15 cellular contexts compared by ENCODE assay signal in the genomic region with DNA sequence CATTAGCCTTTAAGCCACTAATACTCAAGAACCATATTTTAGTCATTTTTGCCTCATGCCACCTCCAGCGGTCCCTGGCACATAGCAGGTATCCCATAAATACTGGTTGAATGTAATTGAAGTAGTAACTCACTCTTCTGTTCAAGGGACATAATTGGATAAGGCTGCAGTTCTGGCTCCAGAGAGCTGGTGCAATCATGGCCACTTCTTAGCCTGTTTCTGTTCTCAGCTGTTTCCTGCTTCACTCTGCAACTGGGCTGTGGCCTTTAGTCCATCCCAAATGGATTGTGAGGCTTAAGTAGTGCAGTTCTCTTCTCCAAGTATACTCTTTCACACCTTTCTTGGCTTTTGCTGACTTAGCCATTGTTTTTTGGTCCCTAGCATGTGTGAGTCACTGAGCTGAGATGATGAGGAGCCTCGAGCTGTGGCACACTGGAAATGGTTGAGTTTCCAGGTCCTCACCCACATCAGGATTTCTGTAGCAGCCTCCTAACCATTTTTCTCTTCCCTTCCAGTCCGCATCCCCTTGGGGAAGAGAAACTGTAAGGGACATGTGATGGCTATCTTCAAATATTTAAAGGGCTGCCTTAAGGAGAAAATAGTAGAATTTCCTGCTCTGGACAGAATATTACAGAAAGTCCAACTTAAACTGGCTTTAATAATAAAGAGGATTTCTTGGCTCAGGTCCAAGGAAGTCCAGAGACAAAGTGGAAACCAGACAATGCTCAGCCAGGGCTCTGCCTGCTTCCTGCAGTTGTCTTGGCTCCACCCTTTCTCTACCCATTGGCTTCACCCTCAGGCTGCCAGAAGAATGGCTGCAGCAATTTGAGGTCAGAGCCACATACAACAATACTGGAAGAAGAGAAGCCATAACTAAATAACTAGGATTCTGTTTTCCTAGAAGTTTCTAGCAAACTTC.
A peak's percentile ranks its signal among the peaks of the same experiment; 100 is the strongest.
DNase-seq lines count a peak whose midpoint lies in the region; ATAC-seq lines count a peak whose summit lies in the region.
"Had no signal": no experiment of that assay in that cellular context is flagged by ENCODE, and none has a peak within 500 bp of the region (broad histone marks: within the 10 kb centered on the region; RNA-seq: fewer than 3 reads in every experiment).

No MANE protein-coding gene starts in this region.

- ATAC-seq in HG02642 (IDR thresholded peaks at IDR 0.05; ENCODE audit: poor library complexity, unreplicated experiment), result no peak
- ATAC-seq: stimulated activated naive B cell treated with anti-CD40 and anti-IgM and Interleukin-4, amounts not matched to agents 10 μg/mL and 1 μg/mL and 100 μg/mL, for 72 hours had no signal

- DNase-seq in NCI-H1105 treated with DMSO at 0.1 percent for 48 hours (lab: John Stamatoyannopoulos, UW) (peak; percentile 24), NCI-H1105 (lab: John Stamatoyannopoulos, UW) (no peak), Caki2 (ENCODE audit: low read depth) (peak; percentile 28), NCI-H82 (lab: John Stamatoyannopoulos, UW) (peak; percentile 86), left kidney (ENCODE audit: low read depth, low spot score) (peak; percentile 19), MV-4-11 (lab: John Stamatoyannopoulos, UW) (no peak)
- DNase-seq in activated CD8-positive, alpha-beta memory T cell treated with anti-CD3 and anti-CD28 coated beads, Interleukin-2, amount 50 U/mL, for 48 hours, result no peak
- DNase-seq: activated CD4-positive, CD25-positive, alpha-beta regulatory T cell treated with anti-CD3 and anti-CD28 coated beads, Interleukin-2, amount 50 U/mL, for 72 hours; activated CD8-positive, alpha-beta memory T cell treated with anti-CD3 and anti-CD28 coated beads, Interleukin-2, amount 50 U/mL, for 4 hours; cortex of kidney; erythroblast; islet precursor cell; posterior cingulate gyrus; stimulated activated naive B cell treated with anti-CD40 and anti-IgM and Interleukin-4, amounts not matched to agents 10 μg/mL and 1 μg/mL and 100 μg/mL, for 72 hours had no signal

- in situ Hi-C loops in Caki2 (cut with HindIII; ENCODE audit: low pct_unique_long_range_greater_than_20kb, low sequenced_read_pairs), result no loop called here

Comparison
In these comparisons a context has a peak if more than half of its experiments do, and no peak if none do; other contexts are left out.
1. DNase-seq: peak in NCI-H1105 treated with DMSO at 0.1 percent for 48 hours (single experiment), Caki2 (single experiment), NCI-H82 (single experiment) and left kidney (single experiment); none in NCI-H1105 (single experiment), MV-4-11 (single experiment) and activated CD8-positive, alpha-beta memory T cell treated with anti-CD3 and anti-CD28 coated beads, Interleukin-2, amount 50 U/mL, for 48 hours (single experiment).